8 cellular contexts compared by ENCODE assay signal in the genomic region with DNA sequence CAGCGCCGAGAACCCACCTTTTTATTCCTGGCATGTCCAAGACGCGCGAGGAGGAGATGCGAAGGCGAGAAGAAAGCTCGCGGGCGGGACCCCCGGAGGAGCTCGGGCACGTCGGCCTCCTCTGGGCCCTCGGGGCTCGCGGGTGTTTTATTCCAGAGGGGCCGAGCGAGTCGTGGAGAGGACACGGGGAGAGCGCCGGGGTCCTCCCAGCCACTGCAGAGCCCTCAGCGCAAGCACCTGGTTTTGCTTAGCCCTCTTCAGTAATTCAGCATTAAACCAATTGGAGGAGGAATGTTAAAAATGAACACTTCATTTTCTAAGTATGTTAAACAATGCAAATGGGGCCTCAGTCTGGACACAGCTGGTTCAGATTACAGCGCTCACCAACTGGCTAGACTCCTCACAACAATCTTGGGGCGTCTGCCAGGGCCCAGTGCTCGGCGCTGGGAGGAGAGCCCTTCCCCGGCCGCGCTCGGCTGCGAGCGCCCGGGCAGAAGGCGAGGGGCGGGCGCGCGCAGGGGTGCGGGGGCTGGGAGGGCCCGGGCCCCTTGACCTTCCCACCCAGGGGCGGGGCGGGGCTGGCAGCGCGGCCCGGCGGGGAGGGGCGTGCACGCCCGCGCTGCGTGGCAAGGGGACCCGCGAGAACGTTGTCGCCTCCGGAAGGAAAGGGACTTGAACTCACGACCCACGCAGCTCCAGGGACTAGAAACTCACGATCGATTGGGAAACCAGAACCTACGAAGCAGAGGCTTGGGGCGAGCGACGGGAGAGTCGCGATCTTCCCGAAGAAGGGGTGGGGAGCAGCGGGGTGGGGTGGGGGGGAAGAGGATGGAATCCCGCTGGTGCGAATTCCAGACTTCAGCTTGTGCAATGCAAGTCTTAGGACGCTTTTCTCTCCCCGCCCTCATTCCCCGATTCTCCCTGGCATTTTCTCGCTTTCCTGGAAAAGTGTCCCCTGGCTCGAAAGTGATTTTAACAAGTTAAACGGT. TPM values are rescaled to one million over a fixed set of nuclear protein-coding genes. Genes with fewer than 3 reads are reported as not detected.
DNase-seq lines count a peak whose midpoint lies in the region; TF ChIP-seq lines count a peak whose summit lies in the region.

A gene with protein sequence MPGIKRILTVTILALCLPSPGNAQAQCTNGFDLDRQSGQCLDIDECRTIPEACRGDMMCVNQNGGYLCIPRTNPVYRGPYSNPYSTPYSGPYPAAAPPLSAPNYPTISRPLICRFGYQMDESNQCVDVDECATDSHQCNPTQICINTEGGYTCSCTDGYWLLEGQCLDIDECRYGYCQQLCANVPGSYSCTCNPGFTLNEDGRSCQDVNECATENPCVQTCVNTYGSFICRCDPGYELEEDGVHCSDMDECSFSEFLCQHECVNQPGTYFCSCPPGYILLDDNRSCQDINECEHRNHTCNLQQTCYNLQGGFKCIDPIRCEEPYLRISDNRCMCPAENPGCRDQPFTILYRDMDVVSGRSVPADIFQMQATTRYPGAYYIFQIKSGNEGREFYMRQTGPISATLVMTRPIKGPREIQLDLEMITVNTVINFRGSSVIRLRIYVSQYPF (minus strand): TSS at position 499 of the 989 bp plus-strand sequence. CDS start 465 bp downstream, at position 34.

- TF ChIP-seq POLR2A in lower leg skin (IDR thresholded peaks at IDR 0.05), result no peak

- WGBS in lower leg skin, 2 donors, result 2 to 3% methylated on average over 43 to 56 of the region's 78 CpGs

- H3K4me3 ChIP-seq in lower leg skin (ENCODE audit: low read depth, poor library complexity, severe bottlenecking), result peak within 1 kb of the TSS; percentile 45

- H3K27ac Mint-ChIP-seq in activated CD4-positive, alpha-beta T cell treated with anti-CD3 and anti-CD28 coated beads, Interleukin-2, amount 10 ng/mL, durations not matched to agents 7 days and 5 days, result no peak within 1 kb of the TSS

- intact Hi-C loops in lower leg skin (cut with DNase I; ENCODE audit: low total_unique reads), result no loop called here

- peaks cover 48% of the 10 kb centered on the region for H3K27me3 Mint-ChIP-seq in activated CD4-positive, alpha-beta T cell treated with anti-CD3 and anti-CD28 coated beads, Interleukin-2, amount 10 ng/mL, durations not matched to agents 7 days and 5 days

- no peaks in the 10 kb centered on the region for H3K36me3 Mint-ChIP-seq in activated CD4-positive, alpha-beta T cell treated with anti-CD3 and anti-CD28 coated beads, Interleukin-2, amount 10 ng/mL, durations not matched to agents 7 days and 5 days (ENCODE audit: low read depth)

- H3K4me1 Mint-ChIP-seq in activated CD4-positive, alpha-beta T cell treated with anti-CD3 and anti-CD28 coated beads, Interleukin-2, amount 10 ng/mL, durations not matched to agents 7 days and 5 days, result peaks cover 18% of the 10 kb centered on the region

- no peaks in the 10 kb centered on the region for H3K9me3 Mint-ChIP-seq in activated CD4-positive, alpha-beta T cell treated with anti-CD3 and anti-CD28 coated beads, Interleukin-2, amount 10 ng/mL, durations not matched to agents 7 days and 5 days

- DNase-seq in NCI-H1417 (lab: John Stamatoyannopoulos, UW), result peak in 2 of 3 experiments; percentile 46 to 60
- DNase-seq in NCI-H1417 treated with DMSO at 0.1 percent for 48 hours (lab: John Stamatoyannopoulos, UW), result no peak
- peak; percentile 16 for DNase-seq in activated CD4-positive, alpha-beta T cell treated with anti-CD3 and anti-CD28 coated beads, Interleukin-2, amount 10 ng/mL, durations not matched to agents 7 days and 5 days
- DNase-seq in ecto neural progenitor cell (ENCODE audit: low spot score), result peak; percentile 61
- peak; percentile 59 to 94 for DNase-seq in lower leg skin (ENCODE audit: low spot score in 2 of 2)
- peak in 2 of 3 experiments; percentile 13 to 43 for DNase-seq in stimulated activated CD4-positive, alpha-beta T cell treated with anti-CD3 and anti-CD28 coated beads, TNF-alpha, amount 100 ng/mL, for 24 hours (ENCODE audit: low read depth in 3 of 3)
- no peak for DNase-seq in middle frontal gyrus (ENCODE audit: extremely low spot score, low spot score)
- no peak for DNase-seq in Kasumi-1 (lab: John Stamatoyannopoulos, UW)

- H3K4me3 Mint-ChIP-seq in activated CD4-positive, alpha-beta T cell treated with anti-CD3 and anti-CD28 coated beads, Interleukin-2, amount 10 ng/mL, durations not matched to agents 7 days and 5 days, result peak within 1 kb of the TSS; percentile 68

- POLR2A ChIA-PET in activated CD4-positive, alpha-beta T cell treated with anti-CD3 and anti-CD28 coated beads, Interleukin-2, amount 10 ng/mL, durations not matched to agents 7 days and 5 days (lab: Charles Lee), result no interaction called here

- TF ChIP-seq CTCF in lower leg skin (IDR thresholded peaks at IDR 0.05), result no peak

- CTCF ChIA-PET in activated CD4-positive, alpha-beta T cell treated with anti-CD3 and anti-CD28 coated beads, Interleukin-2, amount 10 ng/mL, durations not matched to agents 7 days and 5 days (lab: Charles Lee), result interaction anchor here (1.1 to 1.5 kb wide), 2 partner anchors 15 to 28 kb away, joined by 3 to 4 read pairs; no protein-coding TSS in a partner anchor

RNA-seq across cellular contexts. Expression of the gene that starts here (rescaled TPM):
- 1 to 10 TPM; 3.8 to 4.1 TPM for total RNA-seq in activated CD4-positive, alpha-beta T cell treated with anti-CD3 and anti-CD28 coated beads, Interleukin-2, amount 10 ng/mL, durations not matched to agents 7 days and 5 days
- total RNA-seq in lower leg skin, result 100 to 1,000 TPM in 1 of 4 donors, 10 to 100 TPM in 3; 26.3 to 128 (median 44.5) TPM

Comparison
In these comparisons a context has a peak if more than half of its experiments do, and no peak if none do; other contexts are left out.
1. RNA of the gene that starts here (total RNA-seq): 26.3 to 128 TPM in lower leg skin; 3.8 to 4.1 TPM in activated CD4-positive, alpha-beta T cell treated with anti-CD3 and anti-CD28 coated beads, Interleukin-2, amount 10 ng/mL, durations not matched to agents 7 days and 5 days; every median in the first group is over 4 times any median in the second.
2. DNase-seq: peak in NCI-H1417 (2 of 3), activated CD4-positive, alpha-beta T cell treated with anti-CD3 and anti-CD28 coated beads, Interleukin-2, amount 10 ng/mL, durations not matched to agents 7 days and 5 days (single experiment), ecto neural progenitor cell (single experiment), lower leg skin (2 of 2) and stimulated activated CD4-positive, alpha-beta T cell treated with anti-CD3 and anti-CD28 coated beads, TNF-alpha, amount 100 ng/mL, for 24 hours (2 of 3); none in NCI-H1417 treated with DMSO at 0.1 percent for 48 hours (single experiment), middle frontal gyrus (single experiment) and Kasumi-1 (0 of 2).